ENCODE assay signal across 22 cellular contexts in genomic region chr16:48620445-48620844, GRCh38.
"Had no signal": no experiment of that assay in that cellular context is flagged by ENCODE, and none has a peak within 500 bp of the region (broad histone marks: within the 10 kb centered on the region; RNA-seq: fewer than 3 reads in every experiment).

No MANE protein-coding gene starts in this region.

- DNase-seq: cerebellar nuclear complex; effector memory CD8-positive, alpha-beta T cell; gastrocnemius medialis; immature natural killer cell; kidney; left colon; mammary epithelial cell; psoas muscle; retina; small intestine; stimulated activated CD4-positive, alpha-beta T cell treated with anti-CD3 and anti-CD28 coated beads, Interleukin-12 subunit alpha, Interleukin-12 subunit beta, amount 100 ng/mL, for 4 hours; stimulated activated CD4-positive, alpha-beta T cell treated with anti-CD3 and anti-CD28 coated beads, Interleukin-2, amount 100 ng/mL, for 48 hours; stimulated activated naive CD4-positive, alpha-beta T cell treated with Interleukin-2 at 50 U/mL for 16 hours; testis; upper lobe of right lung had no signal

- H3K27ac ChIP-seq: epithelial cell of prostate, esophagus muscularis mucosa, gastrocnemius medialis, psoas muscle, testis, tibial nerve, vagina had no signal

- H3K36me3 ChIP-seq: esophagus muscularis mucosa, gastrocnemius medialis, tibial nerve, upper lobe of right lung, vagina had no signal

- H3K36me3 Mint-ChIP-seq: immature natural killer cell; natural killer cell treated with Interleukin-12 subunit alpha and Interleukin-12 subunit beta and Interleukin-15 and Interleukin-18, amount 100 ng/mL, for 72 hours had no signal

- H3K27ac Mint-ChIP-seq: dendritic cell treated with granulocyte-macrophage colony-stimulating factor and Interleukin-4, amounts not matched to agents 40 ng/mL and 50 ng/mL, for 4 days; effector memory CD8-positive, alpha-beta T cell; immature natural killer cell had no signal

- ATAC-seq: effector memory CD8-positive, alpha-beta T cell; gastrocnemius medialis; left colon; natural killer cell treated with Interleukin-12 subunit alpha and Interleukin-12 subunit beta and Interleukin-15 and Interleukin-18, amount 100 ng/mL, for 72 hours; psoas muscle had no signal

- H3K9me3 ChIP-seq: esophagus muscularis mucosa, gastrocnemius medialis, psoas muscle, testis, tibial nerve, upper lobe of right lung, vagina had no signal

- H3K4me3 Mint-ChIP-seq: effector memory CD8-positive, alpha-beta T cell; immature natural killer cell; natural killer cell treated with Interleukin-12 subunit alpha and Interleukin-12 subunit beta and Interleukin-15 and Interleukin-18, amount 100 ng/mL, for 72 hours had no signal

- H3K27me3 Mint-ChIP-seq: dendritic cell treated with granulocyte-macrophage colony-stimulating factor and Interleukin-4, amounts not matched to agents 40 ng/mL and 50 ng/mL, for 4 days; effector memory CD8-positive, alpha-beta T cell had no signal

- H3K27me3 ChIP-seq: esophagus muscularis mucosa, gastrocnemius medialis, testis, tibial nerve, upper lobe of right lung, vagina had no signal

- H3K4me3 ChIP-seq: esophagus muscularis mucosa, gastrocnemius medialis, psoas muscle, testis, tibial nerve, upper lobe of right lung, vagina had no signal

- FAIRE-seq: colon, kidney, small intestine had no signal

- H3K9me3 Mint-ChIP-seq: dendritic cell treated with granulocyte-macrophage colony-stimulating factor and Interleukin-4, amounts not matched to agents 40 ng/mL and 50 ng/mL, for 4 days; effector memory CD8-positive, alpha-beta T cell; immature natural killer cell; natural killer cell treated with Interleukin-12 subunit alpha and Interleukin-12 subunit beta and Interleukin-15 and Interleukin-18, amount 100 ng/mL, for 72 hours had no signal
